16 cellular contexts compared by ENCODE assay signal in genomic region chr11:46215208-46215931, GRCh38.
DNase-seq lines count a peak whose midpoint lies in the region; ATAC-seq and TF ChIP-seq lines count a peak whose summit lies in the region.
"Had no signal": no experiment of that assay in that cellular context is flagged by ENCODE, and none has a peak within 500 bp of the region (broad histone marks: within the 10 kb centered on the region; RNA-seq: fewer than 3 reads in every experiment).

No MANE protein-coding gene starts in this region.

- no peak for TF ChIP-seq POLR2A in IMR-90 (IDR thresholded peaks at IDR 0.05; ENCODE audit: low read depth, low read length)

- no peak overlapping the region for H3K27ac ChIP-seq in GM23338 (ENCODE audit: low read depth)
- no peak overlapping the region for H3K27ac ChIP-seq in IMR-90 (ENCODE audit: insufficient read depth, low read length)
- H3K27ac ChIP-seq in OCI-LY3 (ENCODE audit: low read length): no peak overlapping the region
- no peak overlapping the region for H3K27ac ChIP-seq in mesenchymal stem cell (ENCODE audit: low read length, poor library complexity, severe bottlenecking)
- H3K27ac ChIP-seq: C4-2B had no signal

- BruUV-seq in IMR-90 (replicated peaks; lab: Mats Ljungman, UMichigan): no TSS peak
- no TSS peak for BruUV-seq in Caco-2 (replicated peaks; lab: Mats Ljungman, UMichigan)

- H3K27me3 ChIP-seq in GM23338 (ENCODE audit: insufficient read depth) (no peaks in the 10 kb centered on the region), IMR-90 (ENCODE audit: control insufficient read depth, insufficient read depth, low read length) (peaks cover 4% of the 10 kb centered on the region), OCI-LY3 (ENCODE audit: low read depth, low read length) (peaks cover 3% of the 10 kb centered on the region; the same call in 1 of the 2 replicates), mesenchymal stem cell (ENCODE audit: control insufficient read depth in 1 of 2, insufficient read depth in 1 of 2, low read length in 2 of 2) (peaks cover 0 to 14% of the 10 kb centered on the region in 2 experiments), Caco-2 (replicated peaks; ENCODE audit: control insufficient read depth, insufficient read depth, low read length) (no peaks in the 10 kb centered on the region; the same call in 1 of the 2 replicates)

- no peak overlapping the region for H2AK5ac ChIP-seq in IMR-90 (ENCODE audit: low read depth, low read length)
- H2AK5ac ChIP-seq in mesenchymal stem cell (ENCODE audit: low read length, severe bottlenecking): no peak overlapping the region

- H3K14ac ChIP-seq in IMR-90 (replicated peaks; ENCODE audit: low read depth, low read length) (no peak overlapping the region), mesenchymal stem cell (ENCODE audit: low read length in 2 of 2) (no peak overlapping the region)

- POLR2A ChIA-PET in IMR-90 (lab: Charles Lee; ENCODE audit: unreplicated experiment): no interaction called here
- POLR2A ChIA-PET in Caco-2 (lab: Charles Lee): no interaction called here

- H4K8ac ChIP-seq in IMR-90 (ENCODE audit: low read depth in 2 of 2, low read length in 2 of 2) (no peak overlapping the region), mesenchymal stem cell (ENCODE audit: low read length) (no peak overlapping the region)

- peak overlapping the region; percentile 59; the same call in 1 of the 2 replicates for H2AFZ ChIP-seq in GM23338
- peak overlapping the region; percentile 55 for H2AFZ ChIP-seq in IMR-90 (replicated peaks; ENCODE audit: low read length, poor library complexity)
- no peak overlapping the region for H2AFZ ChIP-seq in OCI-LY3 (ENCODE audit: low read depth, low read length)
- no peak overlapping the region for H2AFZ ChIP-seq in mesenchymal stem cell (ENCODE audit: low read depth, low read length)

- no peak overlapping the region for H2AK9ac ChIP-seq in IMR-90 (replicated peaks; ENCODE audit: low read depth, low read length, poor library complexity)

- no peak overlapping the region for H3K18ac ChIP-seq in IMR-90 (ENCODE audit: low read depth, low read length)
- no peak overlapping the region for H3K18ac ChIP-seq in mesenchymal stem cell (ENCODE audit: low read depth in 1 of 2, low read length in 2 of 2)

- H2BK120ac ChIP-seq in IMR-90 (ENCODE audit: low read depth, low read length) (no peak overlapping the region), mesenchymal stem cell (ENCODE audit: low read depth, low read length) (no peak overlapping the region)

- H3K4ac ChIP-seq in IMR-90 (ENCODE audit: low read depth, low read length) (no peak overlapping the region), mesenchymal stem cell (ENCODE audit: low read depth in 1 of 2, low read length in 2 of 2) (no peak overlapping the region)

- no peak overlapping the region for H3K56ac ChIP-seq in IMR-90 (ENCODE audit: extremely low read depth, insufficient read depth, low read length)

- H2BK5ac ChIP-seq in IMR-90 (ENCODE audit: low read depth, low read length, poor library complexity, severe bottlenecking): no peak overlapping the region
- H2BK5ac ChIP-seq in mesenchymal stem cell (ENCODE audit: low read depth, low read length, poor library complexity, severe bottlenecking): no peak overlapping the region

- intact Hi-C loops in IMR-90 (cut with micrococcal nuclease) (no loop called here), Caco-2 (cut with micrococcal nuclease; ENCODE audit: unreplicated experiment) (no loop called here)

- H3K36me3 Mint-ChIP-seq in GM23338 (ENCODE audit: low read depth) (no peaks in the 10 kb centered on the region), chondrocyte (ENCODE audit: low read depth) (no peaks in the 10 kb centered on the region), Caco-2 (ENCODE audit: insufficient read depth, unreplicated experiment) (no peaks in the 10 kb centered on the region)

- no peak for DNase-seq in GM23338 (ENCODE audit: low spot score)
- DNase-seq in IMR-90: no peak
- no peak for DNase-seq in mesenchymal stem cell
- no peak for DNase-seq in COLO829 (ENCODE audit: low spot score)
- no peak for DNase-seq in chondrocyte (ENCODE audit: low spot score)
- DNase-seq in T-helper 9 cell: no peak
- no peak for DNase-seq in Caco-2
- DNase-seq: AML-193; Calu3; CD4-positive, alpha-beta T cell; GF-D8; KG1 had no signal

- no peak overlapping the region for H4K5ac ChIP-seq in IMR-90 (ENCODE audit: low read depth, low read length)

- dilution Hi-C loops in IMR-90 (cut with HindIII; ENCODE audit: low sequenced_read_pairs, unreplicated experiment): no loop called here

- H3K4me3 ChIP-seq in GM23338 (no peak overlapping the region), IMR-90 (ENCODE audit: insufficient read depth, low read depth, low read length) (no peak overlapping the region), OCI-LY3 (ENCODE audit: low read length) (peak overlapping the region; percentile 78), mesenchymal stem cell (ENCODE audit: insufficient read depth in 1 of 2, low read depth in 1 of 2, low read length in 2 of 2) (no peak overlapping the region), Caco-2 (ENCODE audit: low read depth, low read length) (no peak overlapping the region)
- H3K4me3 ChIP-seq: HAP-1 had no signal

- H3K27me3 Mint-ChIP-seq in GM23338 (ENCODE audit: insufficient read depth, low read depth, poor library complexity) (peaks cover 6% of the 10 kb centered on the region), chondrocyte (ENCODE audit: low read depth) (peaks cover 18% of the 10 kb centered on the region), Caco-2 (ENCODE audit: insufficient read depth, unreplicated experiment) (no peaks in the 10 kb centered on the region)

- H3K9ac ChIP-seq in IMR-90 (ENCODE audit: low read depth, low read length) (no peak overlapping the region), OCI-LY3 (ENCODE audit: low read length) (no peak overlapping the region), mesenchymal stem cell (ENCODE audit: low read length) (peak overlapping the region; percentile 80)

- H3K4me1 ChIP-seq in GM23338 (ENCODE audit: insufficient read depth) (no peaks in the 10 kb centered on the region), IMR-90 (ENCODE audit: control insufficient read depth, insufficient read depth, low read length) (no peaks in the 10 kb centered on the region), OCI-LY3 (ENCODE audit: low read length) (peaks cover 8% of the 10 kb centered on the region; the same call in 1 of the 2 replicates), mesenchymal stem cell (ENCODE audit: control insufficient read depth, insufficient read depth, low read depth, low read length) (no peaks in the 10 kb centered on the region), Caco-2 (no peaks in the 10 kb centered on the region)
- H3K4me1 ChIP-seq: HAP-1 had no signal

- H2BK15ac ChIP-seq in IMR-90 (ENCODE audit: low read depth, low read length) (no peak overlapping the region), mesenchymal stem cell (ENCODE audit: low read depth, poor library complexity, severe bottlenecking) (no peak overlapping the region)

- H3K4me1 Mint-ChIP-seq in GM23338: no peaks in the 10 kb centered on the region
- peaks cover under 1% of the 10 kb centered on the region for H3K4me1 Mint-ChIP-seq in chondrocyte (ENCODE audit: low read depth)
- peaks cover 5% of the 10 kb centered on the region for H3K4me1 Mint-ChIP-seq in Caco-2 (ENCODE audit: low read depth, unreplicated experiment)

- no peaks in the 10 kb centered on the region for H3K9me2 ChIP-seq in GM23338 (ENCODE audit: insufficient read depth)

- 80% methylated on average over 6 of the region's 10 CpGs; no CpG with 5 or more reads in 1 of the 2 experiments for WGBS in IMR-90 (ENCODE audit: extremely low coverage in 2 of 2, insufficient read length in 1 of 2), 2 experiments
- 96% methylated on average over 10 of the region's 10 CpGs for WGBS in mesenchymal stem cell

- H3K27ac Mint-ChIP-seq in GM23338 (no peak overlapping the region), chondrocyte (ENCODE audit: unreplicated experiment) (no peak overlapping the region), Caco-2 (ENCODE audit: unreplicated experiment) (no peak overlapping the region)
- H3K27ac Mint-ChIP-seq: CD4-positive, alpha-beta T cell; IgD-negative memory B cell had no signal

- no peaks in the 10 kb centered on the region for H3K9me3 ChIP-seq in IMR-90 (ENCODE audit: control insufficient read depth, insufficient read depth, low read length)
- H3K9me3 ChIP-seq in OCI-LY3 (ENCODE audit: insufficient read depth, low read length): no peaks in the 10 kb centered on the region
- H3K9me3 ChIP-seq in mesenchymal stem cell (ENCODE audit: control insufficient read depth, low read length): no peaks in the 10 kb centered on the region
- H3K9me3 ChIP-seq in Caco-2: no peaks in the 10 kb centered on the region; the same call in 1 of the 2 replicates
- H3K9me3 ChIP-seq: HAP-1 had no signal

- no peaks in the 10 kb centered on the region for H3K79me1 ChIP-seq in IMR-90 (ENCODE audit: low read depth in 1 of 2, low read length in 2 of 2)
- H3K79me1 ChIP-seq in mesenchymal stem cell (replicated peaks; ENCODE audit: low read length, poor library complexity, severe bottlenecking): no peaks in the 10 kb centered on the region

- no peak overlapping the region for H2BK12ac ChIP-seq in mesenchymal stem cell (ENCODE audit: low read length in 2 of 2)

- H3K9me1 ChIP-seq in IMR-90 (ENCODE audit: insufficient read depth, low read length): no peaks in the 10 kb centered on the region

- H3K4me2 ChIP-seq in GM23338: no peak overlapping the region
- no peak overlapping the region for H3K4me2 ChIP-seq in IMR-90 (ENCODE audit: low read depth, low read length)
- H3K4me2 ChIP-seq in OCI-LY3 (ENCODE audit: low read length): peak overlapping the region; percentile 84
- H3K4me2 ChIP-seq in mesenchymal stem cell (ENCODE audit: low read length, poor library complexity, severe bottlenecking): no peak overlapping the region

- ATAC-seq in GM23338 (no peak), IMR-90 (ENCODE audit: low read depth) (no peak)

- no peak for TF ChIP-seq CTCF in GM23338 (conservative IDR thresholded peaks at IDR 0.05; ENCODE audit: low read depth in 2 of 2)
- no peak for TF ChIP-seq CTCF in IMR-90 (conservative IDR thresholded peaks at IDR 0.05; ENCODE audit: low read depth, low read length)
- TF ChIP-seq CTCF in OCI-LY3 (IDR thresholded peaks at IDR 0.05; ENCODE audit: low read depth, low read length): no peak
- no peak for TF ChIP-seq CTCF in chondrocyte (IDR thresholded peaks at IDR 0.05)
- no peak for TF ChIP-seq CTCF in Caco-2 (IDR thresholded peaks at IDR 0.05; ENCODE audit: insufficient read depth in 1 of 2, low read depth in 1 of 2, low read length in 1 of 2, severe bottlenecking in 1 of 2, unreplicated experiment in 1 of 2)

- H3K79me2 ChIP-seq in GM23338 (replicated peaks; ENCODE audit: insufficient read depth) (no peaks in the 10 kb centered on the region), OCI-LY3 (ENCODE audit: low read length) (no peaks in the 10 kb centered on the region)

- no peak overlapping the region for H2BK20ac ChIP-seq in IMR-90 (ENCODE audit: low read depth, low read length)

- H3K9me3 Mint-ChIP-seq in GM23338: no peaks in the 10 kb centered on the region
- H3K9me3 Mint-ChIP-seq in chondrocyte (ENCODE audit: low read depth): no peaks in the 10 kb centered on the region
- no peaks in the 10 kb centered on the region for H3K9me3 Mint-ChIP-seq in Caco-2 (ENCODE audit: unreplicated experiment)
- H3K9me3 Mint-ChIP-seq: CD4-positive, alpha-beta T cell had no signal

- no peaks in the 10 kb centered on the region for H3K36me3 ChIP-seq in GM23338 (ENCODE audit: insufficient read depth)
- no peaks in the 10 kb centered on the region for H3K36me3 ChIP-seq in IMR-90 (ENCODE audit: control insufficient read depth, insufficient read depth, low read length)
- no peaks in the 10 kb centered on the region for H3K36me3 ChIP-seq in OCI-LY3 (replicated peaks; ENCODE audit: low read depth, low read length)
- H3K36me3 ChIP-seq in mesenchymal stem cell (ENCODE audit: control insufficient read depth in 1 of 2, insufficient read depth in 2 of 2, low read depth in 1 of 2, low read length in 2 of 2): no peaks in the 10 kb centered on the region
- H3K36me3 ChIP-seq in Caco-2 (ENCODE audit: control insufficient read depth, insufficient read depth, low read length): no peaks in the 10 kb centered on the region
- H3K36me3 ChIP-seq: HAP-1 had no signal

- H3F3A ChIP-seq in GM23338 (replicated peaks; ENCODE audit: low read depth): no peaks in the 10 kb centered on the region

- CTCF ChIA-PET in IMR-90 (lab: Yijun Ruan, JAX) (interaction anchor here (0.6 to 0.7 kb wide), 2 partner anchors 136 to 264 kb away, joined by 3 to 7 read pairs; no protein-coding TSS in a partner anchor), Caco-2 (lab: Charles Lee) (no interaction called here)

- H3K4me3 Mint-ChIP-seq in GM23338: no peak overlapping the region
- H3K4me3 Mint-ChIP-seq in chondrocyte (ENCODE audit: unreplicated experiment): no peak overlapping the region
- no peak overlapping the region for H3K4me3 Mint-ChIP-seq in Caco-2 (ENCODE audit: unreplicated experiment)
- H3K4me3 Mint-ChIP-seq: CD4-positive, alpha-beta T cell had no signal

- H3K23ac ChIP-seq in IMR-90 (ENCODE audit: low read depth, low read length): no peak overlapping the region
- H3K23ac ChIP-seq in mesenchymal stem cell (ENCODE audit: low read length in 2 of 2): peak overlapping the region in 1 of 2 experiments; percentile 2

- in situ Hi-C loops in IMR-90 (cut with MboI; ENCODE audit: low sequenced_read_pairs): no loop called here

- TF ChIP-seq RAD21 in IMR-90 (IDR thresholded peaks at IDR 0.05; ENCODE audit: low read length): no peak

- no peaks in the 10 kb centered on the region for H4K20me1 ChIP-seq in GM23338 (replicated peaks; ENCODE audit: insufficient read depth)
- no peaks in the 10 kb centered on the region for H4K20me1 ChIP-seq in IMR-90 (ENCODE audit: insufficient read depth, low read length)
- no peaks in the 10 kb centered on the region for H4K20me1 ChIP-seq in OCI-LY3 (ENCODE audit: insufficient read depth, low read length)

- no peak overlapping the region for H4K91ac ChIP-seq in IMR-90 (ENCODE audit: insufficient read depth, low read depth, low read length)
- no peak overlapping the region for H4K91ac ChIP-seq in mesenchymal stem cell (ENCODE audit: low read length)

Comparison
In these comparisons a context has a peak if more than half of its experiments do, and no peak if none do; other contexts are left out.
1. H2AFZ ChIP-seq: peak in GM23338 (single experiment) and IMR-90 (single experiment); none in OCI-LY3 (single experiment) and mesenchymal stem cell (single experiment).